Comparison of ENCODE assay signal across 23 cellular contexts in the genomic region with DNA sequence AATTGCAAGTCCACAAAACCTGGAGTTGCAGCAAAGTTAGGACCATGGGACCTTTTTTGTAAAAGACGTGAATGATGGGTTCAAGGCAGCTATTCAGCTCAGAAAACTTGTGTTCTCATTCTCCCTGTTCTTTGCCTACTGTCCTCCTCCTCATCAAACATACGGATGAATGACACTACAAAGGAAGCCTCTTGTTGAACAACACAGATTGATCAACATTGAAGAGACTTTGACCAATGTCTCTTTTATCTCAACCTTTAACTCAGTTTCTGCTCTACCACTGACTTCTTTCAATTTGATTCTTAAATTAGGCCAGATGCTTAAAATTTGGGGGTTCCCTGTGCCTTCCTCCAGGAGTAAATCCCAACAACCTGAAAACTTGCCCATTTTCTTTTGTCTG.
"Had no signal": no experiment of that assay in that cellular context is flagged by ENCODE, and none has a peak within 500 bp of the region (broad histone marks: within the 10 kb centered on the region; RNA-seq: fewer than 3 reads in every experiment).

No MANE protein-coding gene starts in this region.

- H3K4me2 ChIP-seq: hepatocyte had no signal

- FAIRE-seq: colon, endothelial cell of umbilical vein, frontal cortex, keratinocyte had no signal

- H3K79me2 ChIP-seq: hepatocyte had no signal

- H3K36me3 ChIP-seq: esophagus muscularis mucosa, gastroesophageal sphincter, heart left ventricle, left ventricle myocardium inferior had no signal

- H3K4me3 ChIP-seq: coronary artery, dorsolateral prefrontal cortex, esophagus muscularis mucosa, gastroesophageal sphincter, heart left ventricle, hepatocyte, left ventricle myocardium inferior, lung had no signal

- H3K9me3 ChIP-seq: esophagus muscularis mucosa, gastroesophageal sphincter, heart left ventricle, left ventricle myocardium inferior had no signal

- H3K4me1 ChIP-seq: esophagus muscularis mucosa, foreskin keratinocyte, gastroesophageal sphincter, heart left ventricle, left ventricle myocardium inferior had no signal

- H3K27me3 ChIP-seq: esophagus muscularis mucosa, gastroesophageal sphincter, heart left ventricle, hepatocyte had no signal

- ATAC-seq: foreskin keratinocyte; gastroesophageal sphincter; heart left ventricle; left cardiac atrium; naive thymus-derived CD4-positive, alpha-beta T cell had no signal

- H2AFZ ChIP-seq: hepatocyte had no signal

- DNase-seq: dermis blood vessel endothelial cell; dorsolateral prefrontal cortex; effector CD4-positive, alpha-beta T cell; effector memory CD4-positive, alpha-beta T cell; foreskin keratinocyte; heart left ventricle; hypothalamus; immature natural killer cell; left cardiac atrium; left ventricle myocardium inferior; mammary epithelial cell; mesendoderm; midbrain; naive thymus-derived CD4-positive, alpha-beta T cell had no signal

- H3K27ac ChIP-seq: coronary artery, dorsolateral prefrontal cortex, esophagus muscularis mucosa, foreskin keratinocyte, gastroesophageal sphincter, heart left ventricle, hepatocyte, left ventricle myocardium inferior had no signal
